ENCODE assay signal across 8 cellular contexts in the genomic region with DNA sequence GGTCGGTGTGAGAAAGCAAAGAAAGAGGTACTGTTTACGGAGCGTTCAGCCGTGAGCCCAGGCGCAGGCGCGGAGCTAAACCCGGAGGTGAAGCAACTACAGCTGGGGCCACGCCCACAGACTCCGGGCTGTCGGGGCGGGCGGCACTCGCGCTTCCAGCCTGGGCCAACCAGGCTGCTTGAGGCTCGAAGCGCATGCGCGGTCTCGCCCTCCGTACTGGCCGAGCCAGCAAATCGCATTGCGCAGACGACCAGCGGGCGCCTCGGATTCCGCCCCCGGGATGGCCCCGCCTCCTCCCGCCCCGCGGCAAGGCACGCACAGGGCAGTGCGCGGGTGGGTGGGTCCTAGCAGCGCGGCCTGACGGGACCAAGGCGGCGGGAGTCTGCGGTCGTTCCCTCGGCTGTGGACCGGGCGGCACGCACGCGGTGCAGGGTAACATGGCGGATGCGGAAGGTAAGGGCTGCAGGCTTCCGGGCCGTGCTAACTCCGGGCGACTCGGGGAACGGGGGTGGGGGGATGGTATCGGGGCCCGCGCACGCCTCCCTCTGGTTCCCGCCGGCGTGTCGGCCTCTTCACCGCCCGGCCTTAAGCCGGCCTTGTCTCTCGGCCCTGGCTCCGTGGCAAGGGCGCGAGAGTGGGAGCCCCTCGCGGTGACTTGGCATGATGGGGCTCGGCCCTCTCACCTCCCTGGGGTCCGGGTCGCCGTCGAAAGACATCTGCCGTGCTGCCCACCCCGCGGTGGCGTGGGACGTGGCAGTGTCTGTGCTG. TPM values are rescaled to one million over a fixed set of nuclear protein-coding genes. Genes with fewer than 3 reads are reported as not detected.
DNase-seq lines count a peak whose midpoint lies in the region; ATAC-seq and TF ChIP-seq lines count a peak whose summit lies in the region.

A gene (plus strand): TSS at position 336 of the 768 bp plus-strand sequence. CDS start 102 bp downstream, at position 438.

- peak within 1 kb of the TSS; percentile 87 for H3K4me3 Mint-ChIP-seq in nephron progenitor cell
- H3K4me3 Mint-ChIP-seq in stimulated activated naive CD8-positive, alpha-beta T cell treated with anti-CD3 and anti-CD28 coated beads, Interleukin-15, amount 100 ng/mL, for 72 hours: peak within 1 kb of the TSS; percentile 88 to 89

- H3K9me3 Mint-ChIP-seq in nephron progenitor cell: peaks cover 45% of the 10 kb centered on the region
- H3K9me3 Mint-ChIP-seq in stimulated activated naive CD8-positive, alpha-beta T cell treated with anti-CD3 and anti-CD28 coated beads, Interleukin-15, amount 100 ng/mL, for 72 hours: no peaks in the 10 kb centered on the region

- peaks cover 3% of the 10 kb centered on the region for H3K4me1 ChIP-seq in RWPE2 (ENCODE audit: insufficient read depth, poor library complexity, severe bottlenecking)

- DNase-seq in ELF-1 (ENCODE audit: low read depth, low spot score): peak; percentile 99
- peak; percentile 94 for DNase-seq in H4 (ENCODE audit: low spot score)
- peak; percentile 91 for DNase-seq in LoVo (ENCODE audit: low spot score)
- DNase-seq in RWPE2 (ENCODE audit: low spot score): peak; percentile 91
- DNase-seq in activated T-helper 9 cell treated with anti-CD3 and anti-CD28 coated beads, Interleukin-2, amount 50 U/mL, for 16 hours (ENCODE audit: low read depth): peak; percentile 90
- peak; percentile 94 for DNase-seq in fibroblast of the aortic adventitia (ENCODE audit: low read depth)
- DNase-seq in nephron progenitor cell: peak; percentile 94
- peak; percentile 92 to 96 for DNase-seq in stimulated activated naive CD8-positive, alpha-beta T cell treated with anti-CD3 and anti-CD28 coated beads, Interleukin-15, amount 100 ng/mL, for 72 hours

- H3K4me1 Mint-ChIP-seq in nephron progenitor cell: peaks cover 20% of the 10 kb centered on the region
- peaks cover 29% of the 10 kb centered on the region for H3K4me1 Mint-ChIP-seq in stimulated activated naive CD8-positive, alpha-beta T cell treated with anti-CD3 and anti-CD28 coated beads, Interleukin-15, amount 100 ng/mL, for 72 hours

- TF ChIP-seq CTCF in RWPE2 (IDR thresholded peaks at IDR 0.05; ENCODE audit: poor library complexity, severe bottlenecking): no peak
- TF ChIP-seq CTCF in fibroblast of the aortic adventitia (IDR thresholded peaks at IDR 0.05; ENCODE audit: insufficient read depth, low read length): no peak
- no peak for TF ChIP-seq CTCF in nephron progenitor cell (IDR thresholded peaks at IDR 0.05)

- peaks cover 34% of the 10 kb centered on the region for H3K36me3 ChIP-seq in RWPE2 (ENCODE audit: low read depth)

- H3K36me3 Mint-ChIP-seq in nephron progenitor cell (ENCODE audit: low read depth): peaks cover 31% of the 10 kb centered on the region

- H3K4me3 ChIP-seq in RWPE2 (ENCODE audit: severe bottlenecking): peak within 1 kb of the TSS; percentile 62
- H3K4me3 ChIP-seq in fibroblast of the aortic adventitia (ENCODE audit: low read depth, low read length): peak within 1 kb of the TSS; percentile 76

- H3K27me3 Mint-ChIP-seq in nephron progenitor cell (ENCODE audit: low read depth, poor library complexity): peaks cover 5% of the 10 kb centered on the region
- no peaks in the 10 kb centered on the region for H3K27me3 Mint-ChIP-seq in stimulated activated naive CD8-positive, alpha-beta T cell treated with anti-CD3 and anti-CD28 coated beads, Interleukin-15, amount 100 ng/mL, for 72 hours

- no peaks in the 10 kb centered on the region for H3K27me3 ChIP-seq in RWPE2 (ENCODE audit: insufficient read depth, poor library complexity, severe bottlenecking)

- peak; percentile 87 for ATAC-seq in RWPE2 (ENCODE audit: low read depth)
- peak; percentile 90 for ATAC-seq in stimulated activated naive CD8-positive, alpha-beta T cell treated with anti-CD3 and anti-CD28 coated beads, Interleukin-15, amount 100 ng/mL, for 72 hours

- peak within 1 kb of the TSS; percentile 65 for H3K27ac ChIP-seq in RWPE2 (ENCODE audit: poor library complexity, severe bottlenecking)

- peak within 1 kb of the TSS; percentile 99 for H3K27ac Mint-ChIP-seq in nephron progenitor cell
- peak within 1 kb of the TSS; percentile 94 to 97 for H3K27ac Mint-ChIP-seq in stimulated activated naive CD8-positive, alpha-beta T cell treated with anti-CD3 and anti-CD28 coated beads, Interleukin-15, amount 100 ng/mL, for 72 hours

- no peaks in the 10 kb centered on the region for H3K9me3 ChIP-seq in RWPE2 (ENCODE audit: severe bottlenecking)

RNA-seq across cellular contexts. Expression of the gene that starts here (rescaled TPM):
- total RNA-seq in H4 (2014; rRNA removed; shearing (Covaris generic)): 47.9 and 68.3 TPM in 2 replicates
- 36.5 and 47.8 TPM in 2 replicates for total RNA-seq in fibroblast of the aortic adventitia (ENCODE audit: low replicate concordance)

Comparison
In these comparisons a context has a peak if more than half of its experiments do, and no peak if none do; other contexts are left out.
1. Peak in every context shown above with its lines: DNase-seq, ATAC-seq, H3K4me3 ChIP-seq and H3K27ac ChIP-seq.